In genomic region chr11:43986881-43987280, GRCh38 we compare ENCODE assay signal across 23 cellular contexts. TPM values are rescaled to one million over a fixed set of nuclear protein-coding genes. Genes with fewer than 3 reads are reported as not detected.
DNase-seq lines count a peak whose midpoint lies in the region; ATAC-seq and TF ChIP-seq lines count a peak whose summit lies in the region.
"Had no signal": no experiment of that assay in that cellular context is flagged by ENCODE, and none has a peak within 500 bp of the region (broad histone marks: within the 10 kb centered on the region; RNA-seq: fewer than 3 reads in every experiment).

No MANE protein-coding gene starts in this region.

- ATAC-seq in heart left ventricle, result no peak
- no peak for ATAC-seq in left ventricle myocardium superior
- ATAC-seq in gastroesophageal sphincter, result no peak
- ATAC-seq in psoas muscle, result no peak
- ATAC-seq in HG02852 (IDR thresholded peaks at IDR 0.05; ENCODE audit: unreplicated experiment), result no peak
- ATAC-seq: activated CD8-positive, alpha-beta T cell treated with anti-CD3 and anti-CD28 coated beads, Interleukin-2, amount 10 ng/mL, durations not matched to agents 7 days and 5 days; stimulated activated effector memory CD8-positive, alpha-beta T cell treated with anti-CD3 and anti-CD28 coated beads, Interleukin-12 subunit alpha, Interleukin-12 subunit beta, amount 100 ng/mL, for 72 hours; WTC11 had no signal

- WGBS in heart left ventricle, 4 donors, result 85 to 88% (median 86%) methylated on average over 4 of the region's 4 CpGs
- WGBS in gastroesophageal sphincter (ENCODE audit: low coverage in 1 of 2), 2 donors, result 86 to 100% methylated on average over 3 to 4 of the region's 4 CpGs
- WGBS in psoas muscle, 3 donors, result 65 to 74% (median 70%) methylated on average over 4 of the region's 4 CpGs

- peak overlapping the region; percentile 46 to 91 (median 80) for H3K27ac ChIP-seq in heart left ventricle
- peak overlapping the region in 3 of 4 donors; percentile 62 to 77 (median 70) for H3K27ac ChIP-seq in gastroesophageal sphincter
- peak overlapping the region; percentile 56 for H3K27ac ChIP-seq in psoas muscle
- peak overlapping the region; percentile 78 to 89 for H3K27ac ChIP-seq in tibial artery
- H3K27ac ChIP-seq: KMS-11 had no signal

- H3K27me3 ChIP-seq in heart left ventricle (no peaks in the 10 kb centered on the region), gastroesophageal sphincter (no peaks in the 10 kb centered on the region), psoas muscle (ENCODE audit: insufficient read depth in 3 of 3, low read length in 2 of 3) (peaks cover 0 to 11% (median 0%) of the 10 kb centered on the region in 3 donors), tibial artery (no peaks in the 10 kb centered on the region)

- no peak for TF ChIP-seq EP300 in gastroesophageal sphincter (IDR thresholded peaks at IDR 0.05)

- intact Hi-C loops in heart left ventricle (cut with DNase I) (loop anchor here in 5 of 10 donors (5.0 kb wide), 4 partner anchors 40 to 50 kb away; partner anchors contain the start of gene C11orf96 (in 2 of the 5)), left ventricle myocardium superior (cut with micrococcal nuclease) (no loop called here), psoas muscle (cut with DNase I) (loop anchor here in 1 of 2 donors (5.0 kb wide), 1 partner anchor 45 kb away; no protein-coding TSS in a partner anchor), tibial artery (cut with DNase I; ENCODE audit: low total_unique reads) (no loop called here)

- H3K4me1 ChIP-seq in heart left ventricle (peaks cover 15 to 68% (median 52%) of the 10 kb centered on the region in 12 donors), gastroesophageal sphincter (peaks cover 0 to 43% (median 21%) of the 10 kb centered on the region in 3 donors), psoas muscle (peaks cover 41% of the 10 kb centered on the region), tibial artery (peaks cover 6 to 58% (median 34%) of the 10 kb centered on the region in 4 donors)

- DNase-seq in heart left ventricle (no peak), left ventricle myocardium superior (no peak), psoas muscle (no peak), tibial artery (no peak)
- no peak for DNase-seq in activated CD8-positive, alpha-beta memory T cell treated with anti-CD3 and anti-CD28 coated beads, Interleukin-2, amount 50 U/mL, for 48 hours
- DNase-seq in activated CD4-positive, alpha-beta T cell treated with anti-CD3 and anti-CD28 coated beads, Interleukin-2, amount 50 U/mL, for 1 hour, result no peak
- DNase-seq: 8988T; activated CD8-positive, alpha-beta T cell treated with anti-CD3 and anti-CD28 coated beads, Interleukin-2, amount 10 ng/mL, durations not matched to agents 7 days and 5 days; activated naive CD4-positive, alpha-beta T cell; activated T-cell treated with anti-CD3 and anti-CD28 coated beads, Interleukin-2, amount 50 U/mL, for 24 hours; DMS79; effector CD8-positive, alpha-beta T cell; MV-4-11; NCI-H1930; NCI-H2227 treated with DMSO at 0.1 percent for 48 hours; NCI-H748 treated with DMSO at 0.1 percent for 48 hours had no signal

- TF ChIP-seq CTCF in heart left ventricle (IDR thresholded peaks at IDR 0.05) (no peak), gastroesophageal sphincter (IDR thresholded peaks at IDR 0.05) (no peak), psoas muscle (IDR thresholded peaks at IDR 0.05) (no peak), tibial artery (IDR thresholded peaks at IDR 0.05) (no peak)

- H3K4me3 ChIP-seq in heart left ventricle (peak overlapping the region in 2 of 12 donors; percentile 2 to 16), gastroesophageal sphincter (no peak overlapping the region), psoas muscle (peak overlapping the region; percentile 10), tibial artery (no peak overlapping the region)

- H3K9me3 ChIP-seq in heart left ventricle, result no peaks in the 10 kb centered on the region
- no peaks in the 10 kb centered on the region for H3K9me3 ChIP-seq in gastroesophageal sphincter
- H3K9me3 ChIP-seq in psoas muscle, result no peaks in the 10 kb centered on the region
- no peaks in the 10 kb centered on the region for H3K9me3 ChIP-seq in tibial artery

- H3K36me3 ChIP-seq in heart left ventricle (no peaks in the 10 kb centered on the region), gastroesophageal sphincter (no peaks in the 10 kb centered on the region), psoas muscle (ENCODE audit: insufficient read depth in 1 of 2, low read depth in 1 of 2) (no peaks in the 10 kb centered on the region), tibial artery (no peaks in the 10 kb centered on the region)

- TF ChIP-seq POLR2A in heart left ventricle (IDR thresholded peaks at IDR 0.05) (no peak), gastroesophageal sphincter (IDR thresholded peaks at IDR 0.05) (no peak)

RNA-seq across cellular contexts. Expression of gene C11orf96, which starts 44.4 kb away (rescaled TPM):
- total RNA-seq in heart left ventricle (100 to 1,000 TPM in 1 of 9 donors, 10 to 100 TPM in 7, 1 to 10 TPM in 1; 9.6 to 109 (median 18.1) TPM), left ventricle myocardium superior (16.1 TPM), gastroesophageal sphincter (100 to 1,000 TPM in 1 of 4 donors, 10 to 100 TPM in 3; 47.0 to 723 (median 71.2) TPM), psoas muscle (100 to 1,000 TPM in 1 of 4 donors, 10 to 100 TPM in 3; 16.5 to 122 (median 61.0) TPM)
- polyA plus RNA-seq in heart left ventricle (10 to 100 TPM in 1 of 2 donors, 1 to 10 TPM in 1; 7.9 to 18.5 TPM), psoas muscle (10 to 100 TPM in 1 of 3 donors, 1 to 10 TPM in 2; 8.5 to 13.2 (median 10.0) TPM)
- total RNA-seq: HT-29, OCI-LY7 had no signal
